Comparison of ENCODE assay signal across 9 cellular contexts in genomic region chr2:26765475-26766200, GRCh38. TPM values are rescaled to one million over a fixed set of nuclear protein-coding genes. Genes with fewer than 3 reads are reported as not detected.
DNase-seq lines count a peak whose midpoint lies in the region; ATAC-seq and TF ChIP-seq lines count a peak whose summit lies in the region.
"Had no signal": no experiment of that assay in that cellular context is flagged by ENCODE, and none has a peak within 500 bp of the region (broad histone marks: within the 10 kb centered on the region; RNA-seq: fewer than 3 reads in every experiment).

No MANE protein-coding gene starts in this region.

- no peaks in the 10 kb centered on the region for H3K9me3 Mint-ChIP-seq in T-helper 1 cell treated with Interleukin-12 subunit alpha and Interleukin-12 subunit beta and Interleukin-4 antibody, amounts not matched to agents 30 μg/mL and 1 μg/mL, for 36 hours
- H3K9me3 Mint-ChIP-seq in activated CD4-positive, alpha-beta memory T cell treated with anti-CD3 and anti-CD28 coated beads, Interleukin-2, amount 10 ng/mL, durations not matched to agents 7 days and 5 days = no peaks in the 10 kb centered on the region
- no peaks in the 10 kb centered on the region for H3K9me3 Mint-ChIP-seq in glutamatergic neuron (ENCODE audit: unreplicated experiment)
- no peaks in the 10 kb centered on the region for H3K9me3 Mint-ChIP-seq in stimulated activated memory B cell treated with anti-CD40 and anti-IgM and Interleukin-4, amounts not matched to agents 10 μg/mL and 1 μg/mL and 100 μg/mL, for 72 hours

- peaks cover 4% of the 10 kb centered on the region for H3K36me3 Mint-ChIP-seq in T-helper 1 cell treated with Interleukin-12 subunit alpha and Interleukin-12 subunit beta and Interleukin-4 antibody, amounts not matched to agents 30 μg/mL and 1 μg/mL, for 36 hours (ENCODE audit: low read depth)
- H3K36me3 Mint-ChIP-seq in activated CD4-positive, alpha-beta memory T cell treated with anti-CD3 and anti-CD28 coated beads, Interleukin-2, amount 10 ng/mL, durations not matched to agents 7 days and 5 days (ENCODE audit: low read depth) = peaks cover 12% of the 10 kb centered on the region
- no peaks in the 10 kb centered on the region for H3K36me3 Mint-ChIP-seq in glutamatergic neuron (ENCODE audit: unreplicated experiment)
- no peaks in the 10 kb centered on the region for H3K36me3 Mint-ChIP-seq in stimulated activated memory B cell treated with anti-CD40 and anti-IgM and Interleukin-4, amounts not matched to agents 10 μg/mL and 1 μg/mL and 100 μg/mL, for 72 hours

- H3K27ac Mint-ChIP-seq in T-helper 1 cell treated with Interleukin-12 subunit alpha and Interleukin-12 subunit beta and Interleukin-4 antibody, amounts not matched to agents 30 μg/mL and 1 μg/mL, for 36 hours = peak overlapping the region; percentile 31
- H3K27ac Mint-ChIP-seq in activated CD4-positive, alpha-beta memory T cell treated with anti-CD3 and anti-CD28 coated beads, Interleukin-2, amount 10 ng/mL, durations not matched to agents 7 days and 5 days = peak overlapping the region; percentile 14
- H3K27ac Mint-ChIP-seq in glutamatergic neuron (ENCODE audit: unreplicated experiment) = no peak overlapping the region
- H3K27ac Mint-ChIP-seq in stimulated activated memory B cell treated with anti-CD40 and anti-IgM and Interleukin-4, amounts not matched to agents 10 μg/mL and 1 μg/mL and 100 μg/mL, for 72 hours = peak overlapping the region; percentile 94

- POLR2A ChIA-PET in activated CD4-positive, alpha-beta memory T cell treated with anti-CD3 and anti-CD28 coated beads, Interleukin-2, amount 10 ng/mL, durations not matched to agents 7 days and 5 days (lab: Charles Lee) = interaction anchor here (1.0 to 10.6 kb wide), 2 partner anchors 9 to 22 kb away, joined by 3 to 84 read pairs; partner anchors contain the start of gene CENPA

- no peak for TF ChIP-seq CTCF in glutamatergic neuron (IDR thresholded peaks at IDR 0.05; ENCODE audit: partially characterized antibody, unreplicated experiment)

- ATAC-seq in stimulated activated memory B cell treated with anti-CD40 and anti-IgM and Interleukin-4, amounts not matched to agents 10 μg/mL and 1 μg/mL and 100 μg/mL, for 72 hours = no peak
- ATAC-seq: left lobe of liver had no signal

- peaks cover 23% of the 10 kb centered on the region for H3K4me1 Mint-ChIP-seq in T-helper 1 cell treated with Interleukin-12 subunit alpha and Interleukin-12 subunit beta and Interleukin-4 antibody, amounts not matched to agents 30 μg/mL and 1 μg/mL, for 36 hours (ENCODE audit: low read depth)
- peaks cover 58% of the 10 kb centered on the region for H3K4me1 Mint-ChIP-seq in activated CD4-positive, alpha-beta memory T cell treated with anti-CD3 and anti-CD28 coated beads, Interleukin-2, amount 10 ng/mL, durations not matched to agents 7 days and 5 days
- peaks cover 10% of the 10 kb centered on the region for H3K4me1 Mint-ChIP-seq in glutamatergic neuron (ENCODE audit: low read depth, unreplicated experiment)
- H3K4me1 Mint-ChIP-seq in stimulated activated memory B cell treated with anti-CD40 and anti-IgM and Interleukin-4, amounts not matched to agents 10 μg/mL and 1 μg/mL and 100 μg/mL, for 72 hours = peaks cover 41% of the 10 kb centered on the region

- H3K4me3 Mint-ChIP-seq in T-helper 1 cell treated with Interleukin-12 subunit alpha and Interleukin-12 subunit beta and Interleukin-4 antibody, amounts not matched to agents 30 μg/mL and 1 μg/mL, for 36 hours = peak overlapping the region; percentile 96
- peak overlapping the region; percentile 86 for H3K4me3 Mint-ChIP-seq in activated CD4-positive, alpha-beta memory T cell treated with anti-CD3 and anti-CD28 coated beads, Interleukin-2, amount 10 ng/mL, durations not matched to agents 7 days and 5 days
- H3K4me3 Mint-ChIP-seq in glutamatergic neuron (ENCODE audit: unreplicated experiment) = peak overlapping the region; percentile 94
- peak overlapping the region; percentile 17 for H3K4me3 Mint-ChIP-seq in stimulated activated memory B cell treated with anti-CD40 and anti-IgM and Interleukin-4, amounts not matched to agents 10 μg/mL and 1 μg/mL and 100 μg/mL, for 72 hours

- peaks cover 6% of the 10 kb centered on the region for H3K27me3 Mint-ChIP-seq in T-helper 1 cell treated with Interleukin-12 subunit alpha and Interleukin-12 subunit beta and Interleukin-4 antibody, amounts not matched to agents 30 μg/mL and 1 μg/mL, for 36 hours (ENCODE audit: low read depth)
- H3K27me3 Mint-ChIP-seq in activated CD4-positive, alpha-beta memory T cell treated with anti-CD3 and anti-CD28 coated beads, Interleukin-2, amount 10 ng/mL, durations not matched to agents 7 days and 5 days = peaks cover 3% of the 10 kb centered on the region
- peaks cover 6% of the 10 kb centered on the region for H3K27me3 Mint-ChIP-seq in glutamatergic neuron (ENCODE audit: unreplicated experiment)
- no peaks in the 10 kb centered on the region for H3K27me3 Mint-ChIP-seq in stimulated activated memory B cell treated with anti-CD40 and anti-IgM and Interleukin-4, amounts not matched to agents 10 μg/mL and 1 μg/mL and 100 μg/mL, for 72 hours

- CTCF ChIA-PET in activated CD4-positive, alpha-beta memory T cell treated with anti-CD3 and anti-CD28 coated beads, Interleukin-2, amount 10 ng/mL, durations not matched to agents 7 days and 5 days (lab: Charles Lee) = interaction anchor here (1.4 kb wide), 1 partner anchor 20 kb away, joined by 4 read pairs; no protein-coding TSS in a partner anchor

- DNase-seq in T-helper 1 cell = no peak
- no peak for DNase-seq in activated CD4-positive, alpha-beta memory T cell treated with anti-CD3 and anti-CD28 coated beads, Interleukin-2, amount 10 ng/mL, durations not matched to agents 7 days and 5 days
- no peak for DNase-seq in glutamatergic neuron
- no peak for DNase-seq in NCI-H774 (lab: John Stamatoyannopoulos, UW)
- DNase-seq in activated gamma-delta T cell (lab: John Stamatoyannopoulos, UW) = no peak
- DNase-seq in ureter (ENCODE audit: low spot score) = no peak

RNA-seq across cellular contexts. Expression of gene SLC35F6, which starts 1.6 kb away (rescaled TPM):
- 10 to 100 TPM; 27.0 to 27.6 TPM for total RNA-seq in activated CD4-positive, alpha-beta memory T cell treated with anti-CD3 and anti-CD28 coated beads, Interleukin-2, amount 10 ng/mL, durations not matched to agents 7 days and 5 days
- total RNA-seq in glutamatergic neuron (ENCODE audit: unreplicated experiment) = 28.8 TPM
- 40.9 TPM for total RNA-seq in ureter

RNA-seq across cellular contexts. Expression of gene CENPA, which starts 20.2 kb away (rescaled TPM):
- total RNA-seq in activated CD4-positive, alpha-beta memory T cell treated with anti-CD3 and anti-CD28 coated beads, Interleukin-2, amount 10 ng/mL, durations not matched to agents 7 days and 5 days = 10 to 100 TPM; 39.5 to 43.1 TPM
- total RNA-seq in glutamatergic neuron (ENCODE audit: unreplicated experiment) (4.7 TPM), ureter (0.26 TPM)

Comparison
In these comparisons a context has a peak if more than half of its experiments do, and no peak if none do; other contexts are left out.
1. H3K4me3 Mint-ChIP-seq: peak in every context shown above with its lines; median percentile 96 in T-helper 1 cell treated with Interleukin-12 subunit alpha and Interleukin-12 subunit beta and Interleukin-4 antibody, amounts not matched to agents 30 μg/mL and 1 μg/mL, for 36 hours; 94 in glutamatergic neuron; 86 in activated CD4-positive, alpha-beta memory T cell treated with anti-CD3 and anti-CD28 coated beads, Interleukin-2, amount 10 ng/mL, durations not matched to agents 7 days and 5 days; 17 in stimulated activated memory B cell treated with anti-CD40 and anti-IgM and Interleukin-4, amounts not matched to agents 10 μg/mL and 1 μg/mL and 100 μg/mL, for 72 hours.